ENCODE assay signal across 12 cellular contexts in the genomic region with DNA sequence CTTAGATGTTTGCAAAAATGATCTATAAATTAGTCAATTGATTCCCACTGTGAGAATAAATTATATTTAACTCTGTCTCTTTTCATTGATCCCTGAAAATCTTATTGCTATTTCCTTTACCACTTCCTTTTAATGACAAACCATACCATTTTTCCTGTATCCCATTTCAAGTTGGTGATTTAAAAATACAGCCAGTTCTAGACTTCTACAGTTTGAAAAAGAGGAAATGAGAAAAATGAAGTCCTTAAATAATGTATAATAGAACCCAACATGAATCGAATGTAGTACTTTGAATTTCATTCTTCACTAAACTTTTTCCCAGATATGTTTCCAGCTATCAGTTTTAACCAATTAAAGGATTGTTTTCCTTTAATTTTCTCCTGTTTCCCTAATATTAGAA.
"Had no signal": no experiment of that assay in that cellular context is flagged by ENCODE, and none has a peak within 500 bp of the region (broad histone marks: within the 10 kb centered on the region; RNA-seq: fewer than 3 reads in every experiment).

No MANE protein-coding gene starts in this region.

- H3K4me3 ChIP-seq: esophagus muscularis mucosa, mucosa of descending colon had no signal

- H3K9me3 ChIP-seq: esophagus muscularis mucosa, mucosa of descending colon had no signal

- H3K4me1 ChIP-seq: esophagus muscularis mucosa had no signal

- H3K27ac ChIP-seq: esophagus muscularis mucosa had no signal

- ATAC-seq: mucosa of descending colon had no signal

- DNase-seq: activated B cell treated with CpG ODN at 0.5 μM for 24 hours; activated CD4-positive, alpha-beta memory T cell treated with anti-CD3 and anti-CD28 coated beads for 36 hours; activated CD4-positive, alpha-beta T cell treated with anti-CD3 and anti-CD28 coated beads for 4 hours; activated T-cell treated with anti-CD3 and anti-CD28 coated beads for 4 hours; effector CD8-positive, alpha-beta T cell; mesenchymal stem cell; mucosa of descending colon; naive B cell; stimulated activated CD4-positive, alpha-beta T cell treated with anti-CD3 and anti-CD28 coated beads, Interleukin-1b, Interleukin-23, amount 100 ng/mL, for 48 hours; stimulated activated CD8-positive, alpha-beta memory T cell treated with anti-CD3 and anti-CD28 coated beads, Interleukin-4, amount 100 ng/mL, for 48 hours; stimulated activated naive CD4-positive, alpha-beta T cell had no signal

- H3K27me3 ChIP-seq: esophagus muscularis mucosa had no signal
